Comparison of ENCODE assay signal across 8 cellular contexts in genomic region chr19:2236285-2237050, GRCh38. TPM values are rescaled to one million over a fixed set of nuclear protein-coding genes. Genes with fewer than 3 reads are reported as not detected.
DNase-seq lines count a peak whose midpoint lies in the region; ATAC-seq, FAIRE-seq and TF ChIP-seq lines count a peak whose summit lies in the region.

Gene PLEKHJ1, minus strand, starts transcription at chr19:2236329. Its CDS starts 81 bp downstream, at chr19:2236248.
Gene SF3A2, plus strand, starts transcription at chr19:2236824. Its CDS starts 6,595 bp downstream, at chr19:2243419.

- H3K36me3 ChIP-seq in bronchial epithelial cell (ENCODE audit: control insufficient read depth, insufficient read depth, low read length) (peaks cover 18% of the 10 kb centered on the region), small intestine (ENCODE audit: control insufficient read depth in 2 of 2, insufficient read depth in 2 of 2, low read length in 2 of 2) (peaks cover 4 to 5% of the 10 kb centered on the region in 2 donors)

- peak; percentile 86 for DNase-seq in AG09309 (ENCODE audit: low read depth)
- DNase-seq in NCI-H2227 treated with DMSO at 0.1 percent for 48 hours (lab: John Stamatoyannopoulos, UW): peak; percentile 93
- peak; percentile 90 for DNase-seq in bronchial epithelial cell (ENCODE audit: low read depth)
- DNase-seq in iPS-NIHi11 (ENCODE audit: low spot score): peak; percentile 97
- DNase-seq in small intestine: peak; percentile 97

- peak within 1 kb of the TSS; percentile 99 to 100 for H3K27ac ChIP-seq in small intestine (ENCODE audit: low read depth in 1 of 2, low read length in 1 of 2)

- TF ChIP-seq CTCF in AG09309 (IDR thresholded peaks at IDR 0.05; ENCODE audit: control insufficient read depth, insufficient read depth, low read depth, low read length, missing control alignments) (peak; percentile 84), WI38 (IDR thresholded peaks at IDR 0.05; ENCODE audit: low read depth, low read length) (peak; percentile 96), bronchial epithelial cell (IDR thresholded peaks at IDR 0.05; ENCODE audit: insufficient read depth, low read length, severe bottlenecking) (peak; percentile 99)

- H3K4me3 ChIP-seq in AG09309 (ENCODE audit: control insufficient read depth, low read depth, low read length): peak within 1 kb of the TSS; percentile 78
- H3K4me3 ChIP-seq in WI38 (ENCODE audit: low read depth, low read length): peak within 1 kb of the TSS; percentile 86
- peak within 1 kb of the TSS; percentile 78 for H3K4me3 ChIP-seq in bronchial epithelial cell (ENCODE audit: low read depth, low read length)
- peak within 1 kb of the TSS; percentile 83 to 98 for H3K4me3 ChIP-seq in small intestine (ENCODE audit: low read depth in 1 of 2, low read length in 2 of 2)

- H3K4me1 ChIP-seq in small intestine (ENCODE audit: control insufficient read depth in 2 of 2, insufficient read depth in 1 of 2, low read depth in 1 of 2, low read length in 1 of 2): peaks cover 4 to 11% of the 10 kb centered on the region in 2 donors

- WGBS in small intestine, 3 donors: 0% methylated on average over 81 to 84 of the region's 84 CpGs

- FAIRE-seq in bronchial epithelial cell (lab: Jason Lieb, UNC) (no peak), small intestine (lab: Jason Lieb, UNC) (no peak)

- H3K27me3 ChIP-seq in bronchial epithelial cell (ENCODE audit: control insufficient read depth, insufficient read depth, low read length): no peaks in the 10 kb centered on the region
- H3K27me3 ChIP-seq in small intestine (ENCODE audit: control insufficient read depth in 2 of 2, insufficient read depth in 2 of 2, low read length in 2 of 2): no peaks in the 10 kb centered on the region

- H3K9me3 ChIP-seq in small intestine (ENCODE audit: control insufficient read depth, low read depth): no peaks in the 10 kb centered on the region

- ATAC-seq in GM18907 (IDR thresholded peaks at IDR 0.05; ENCODE audit: unreplicated experiment): peak; percentile 73
- peak; percentile 66 for ATAC-seq in HG03159 (IDR thresholded peaks at IDR 0.05; ENCODE audit: unreplicated experiment)

RNA-seq across cellular contexts. Expression of gene PLEKHJ1, which starts in this region (rescaled TPM):
- 49.3 and 59.8 TPM in 2 replicates for total RNA-seq in bronchial epithelial cell
- 100 to 1,000 TPM; 269 to 307 (median 286) TPM for polyA plus RNA-seq in small intestine

RNA-seq across cellular contexts. Expression of gene SF3A2, which starts in this region (rescaled TPM):
- 24.2 and 25.1 TPM in 2 replicates for total RNA-seq in bronchial epithelial cell
- 10 to 100 TPM; 31.8 to 45.5 (median 35.1) TPM for polyA plus RNA-seq in small intestine

Comparison
In these comparisons a context has a peak if more than half of its experiments do, and no peak if none do; other contexts are left out.
1. Peak in every context shown above with its lines: DNase-seq, ATAC-seq, H3K4me3 ChIP-seq and H3K27ac ChIP-seq.